In genomic region chr6:143652840-143653239, GRCh38 we compare ENCODE assay signal across 25 cellular contexts. TPM values are rescaled to one million over a fixed set of nuclear protein-coding genes. Genes with fewer than 3 reads are reported as not detected.
DNase-seq lines count a peak whose midpoint lies in the region; ATAC-seq, FAIRE-seq and TF ChIP-seq lines count a peak whose summit lies in the region.
"Had no signal": no experiment of that assay in that cellular context is flagged by ENCODE, and none has a peak within 500 bp of the region (broad histone marks: within the 10 kb centered on the region; RNA-seq: fewer than 3 reads in every experiment).

No MANE protein-coding gene starts in this region.

- TF ChIP-seq CTCF in WTC11 (IDR thresholded peaks at IDR 0.05) (no peak), keratinocyte (optimal IDR thresholded peaks at IDR 0.05 in 1 of 3, IDR thresholded peaks at IDR 0.05 in 1 of 3, conservative IDR thresholded peaks at IDR 0.05 in 1 of 3; ENCODE audit: extremely low read depth in 1 of 3, insufficient read depth in 2 of 3, low read length in 3 of 3) (no peak), vagina (IDR thresholded peaks at IDR 0.05) (no peak)

- peak; percentile 41 for ATAC-seq in WTC11
- ATAC-seq in HG03378 (IDR thresholded peaks at IDR 0.05; ENCODE audit: unreplicated experiment): no peak
- ATAC-seq: A549, Right ventricle myocardium inferior had no signal

- no peak overlapping the region for H3K9ac ChIP-seq in keratinocyte (ENCODE audit: control insufficient read depth, extremely low read depth, insufficient read depth, low read length)

- H3K9me3 ChIP-seq in keratinocyte (ENCODE audit: control insufficient read depth, low read depth, low read length) (no peaks in the 10 kb centered on the region), vagina (no peaks in the 10 kb centered on the region), HAP-1 (0 out of 2 replicates have a peak, but pooled peaks cover 2% of the 10 kb centered on the region)
- H3K9me3 ChIP-seq: A549 had no signal

- FAIRE-seq in keratinocyte (lab: Jason Lieb, UNC): peak; percentile 36
- no peak for FAIRE-seq in GM12891 (lab: Jason Lieb, UNC)
- FAIRE-seq: A549, urothelium cell line had no signal

- H3K27me3 ChIP-seq in keratinocyte (ENCODE audit: control insufficient read depth, extremely low read depth, insufficient read depth, low read length) (no peaks in the 10 kb centered on the region), vagina (no peaks in the 10 kb centered on the region), HAP-1 (ENCODE audit: low read depth) (no peaks in the 10 kb centered on the region)
- H3K27me3 ChIP-seq: heart left ventricle, right atrium auricular region had no signal

- no peak overlapping the region for H3K4me3 ChIP-seq in keratinocyte (ENCODE audit: control insufficient read depth in 2 of 3, extremely low read depth in 1 of 3, insufficient read depth in 2 of 3, low read depth in 1 of 3, low read length in 3 of 3)
- H3K4me3 ChIP-seq in vagina: no peak overlapping the region
- no peak overlapping the region for H3K4me3 ChIP-seq in HAP-1
- H3K4me3 ChIP-seq: A549, heart left ventricle, lung, right atrium auricular region had no signal

- POLR2A ChIA-PET in WTC11 (lab: Charles Lee): no interaction called here

- no peaks in the 10 kb centered on the region for H3K79me2 ChIP-seq in keratinocyte (ENCODE audit: control insufficient read depth, insufficient read depth, low read length)

- no peaks in the 10 kb centered on the region for H3K4me1 ChIP-seq in keratinocyte (ENCODE audit: control insufficient read depth, extremely low read depth, insufficient read depth, low read length)
- H3K4me1 ChIP-seq in vagina: peaks cover 7% of the 10 kb centered on the region
- no peaks in the 10 kb centered on the region for H3K4me1 ChIP-seq in HAP-1
- H3K4me1 ChIP-seq: A549 had no signal

- intact Hi-C loops in vagina (cut with DNase I): no loop called here

- CTCF ChIA-PET in WTC11 (lab: Charles Lee): no interaction called here

- H2AFZ ChIP-seq in keratinocyte (ENCODE audit: control insufficient read depth, low read length): peak overlapping the region; percentile 2

- dilution Hi-C loops in keratinocyte (cut with MboI; ENCODE audit: extremely low pct_ligation_motif_present, low sequenced_read_pairs): no loop called here

- TF ChIP-seq POLR2A in vagina (IDR thresholded peaks at IDR 0.05): no peak
- no peak for TF ChIP-seq POLR2A in GM12891 (IDR thresholded peaks at IDR 0.05; ENCODE audit: low read depth, low read length)

- H3K27me3 Mint-ChIP-seq in WTC11 (ENCODE audit: low read depth): no peaks in the 10 kb centered on the region
- H3K27me3 Mint-ChIP-seq: activated naive CD8-positive, alpha-beta T cell had no signal

- in situ Hi-C loops in HAP-1 (cut with MboI; ENCODE audit: low sequenced_read_pairs): no loop called here

- peak overlapping the region; percentile 38; the same call in 1 of the 2 replicates for H3K27ac Mint-ChIP-seq in WTC11
- H3K27ac Mint-ChIP-seq: activated naive CD8-positive, alpha-beta T cell had no signal

- H4K20me1 ChIP-seq in keratinocyte (ENCODE audit: control insufficient read depth, extremely low read depth, insufficient read depth, low read length): no peaks in the 10 kb centered on the region

- H3K9me1 ChIP-seq in keratinocyte (ENCODE audit: control insufficient read depth, extremely low read depth, insufficient read depth, low read length): no peaks in the 10 kb centered on the region

- H3K4me1 Mint-ChIP-seq in WTC11: peaks cover 24% of the 10 kb centered on the region

- H3K27ac ChIP-seq in keratinocyte (ENCODE audit: control insufficient read depth, insufficient read depth, low read length) (no peak overlapping the region), vagina (peak overlapping the region; percentile 20)
- H3K27ac ChIP-seq: A549, heart left ventricle, right atrium auricular region had no signal

- DNase-seq in NCI-H2196 treated with DMSO at 0.1 percent for 48 hours (lab: John Stamatoyannopoulos, UW; ENCODE audit: unreplicated experiment) (peak; percentile 18), NCI-H2196 (lab: John Stamatoyannopoulos, UW; ENCODE audit: unreplicated experiment) (no peak), WTC11 (ENCODE audit: low spot score) (no peak), keratinocyte (ENCODE audit: low read depth, low spot score) (no peak), vagina (ENCODE audit: extremely low spot score in 2 of 2) (no peak), HAP-1 (ENCODE audit: low spot score in 2 of 2) (no peak), GM12891 (ENCODE audit: insufficient read length, low spot score) (no peak)
- DNase-seq: activated CD8-positive, alpha-beta memory T cell treated with anti-CD3 and anti-CD28 coated beads for 24 hours; activated T-cell treated with anti-CD3 and anti-CD28 coated beads, Interleukin-2, amount 50 U/mL, for 48 hours; effector memory CD4-positive, alpha-beta T cell; EL; HCEC 1CT; heart left ventricle; NCI-H1436 treated with DMSO at 0.1 percent for 48 hours; NCI-H510A treated with DMSO at 0.1 percent for 48 hours; nucleus accumbens; stimulated activated CD8-positive, alpha-beta memory T cell treated with anti-CD3 and anti-CD28 coated beads, Interleukin-4, amount 100 ng/mL, for 48 hours; SW 1271 had no signal

- no peak overlapping the region for H3K4me3 Mint-ChIP-seq in WTC11
- H3K4me3 Mint-ChIP-seq: activated naive CD8-positive, alpha-beta T cell had no signal

- peaks cover 18% of the 10 kb centered on the region for H3K9me3 Mint-ChIP-seq in WTC11

- H3K36me3 Mint-ChIP-seq in WTC11: peaks cover 6% of the 10 kb centered on the region

- no peak overlapping the region for H3K4me2 ChIP-seq in keratinocyte (ENCODE audit: control insufficient read depth, extremely low read depth, insufficient read depth, low read depth, low read length)
- H3K4me2 ChIP-seq: A549 had no signal

- H3K36me3 ChIP-seq in keratinocyte (ENCODE audit: control insufficient read depth in 2 of 2, extremely low read depth in 1 of 2, insufficient read depth in 2 of 2, low read length in 2 of 2) (no peaks in the 10 kb centered on the region), vagina (no peaks in the 10 kb centered on the region), HAP-1 (replicated peaks) (no peaks in the 10 kb centered on the region)
- H3K36me3 ChIP-seq: heart left ventricle, right atrium auricular region had no signal

TF ChIP-seq in WTC11, 78 proteins besides CTCF, POLR2A, EP300 and RAD21 (continues in another document):
- no peak for TF ChIP-seq ZNF416 (CRISPR knock-in tag; IDR thresholded peaks at IDR 0.05)

TF ChIP-seq in GM12891, 5 proteins besides CTCF, POLR2A, EP300 and RAD21:
- no peak for TF ChIP-seq PAX5 (IDR thresholded peaks at IDR 0.05; ENCODE audit: insufficient read depth, low read length, severe bottlenecking)
- TF ChIP-seq POLR2AphosphoS5 (IDR thresholded peaks at IDR 0.05; ENCODE audit: low read depth, low read length): no peak
- no peak for TF ChIP-seq POU2F2 (IDR thresholded peaks at IDR 0.05; ENCODE audit: low read depth, low read length)
- no peak for TF ChIP-seq TAF1 (IDR thresholded peaks at IDR 0.05; ENCODE audit: low read depth, low read length)
- TF ChIP-seq SPI1 (IDR thresholded peaks at IDR 0.05; ENCODE audit: low read depth, low read length): no peak

RNA-seq across cellular contexts. Expression of gene PHACTR2, which starts 24.9 kb away (rescaled TPM):
- 72.6 to 90.5 TPM (median 80.2 TPM) in 3 replicates for total RNA-seq in WTC11 (2021)
- 5.9 to 20.9 TPM (median 9.4 TPM) in 3 replicates for polyA plus RNA-seq in keratinocyte
- 27.1 TPM for polyA plus RNA-seq in keratinocyte (2011; ENCODE audit: low read depth)
- 6.7 and 11.7 TPM in 2 replicates for polyA plus RNA-seq in keratinocyte (2011; cell fraction: cytosol; rRNA removed)
- 5.7 and 8.2 TPM in 2 replicates for polyA plus RNA-seq in keratinocyte (2011; cell fraction: nucleus; rRNA removed)
- 6.6 and 10.4 TPM in 2 replicates for polyA plus RNA-seq in keratinocyte (2012; ENCODE audit: low replicate concordance)
- 11.2 to 24.2 TPM (median 13.4 TPM) in 3 replicates for polyA minus RNA-seq in keratinocyte
- polyA minus RNA-seq in keratinocyte (2011; cell fraction: cytosol; rRNA and poly(A)+ RNA removed): 14.2 TPM
- 9.8 and 23.3 TPM in 2 replicates for polyA minus RNA-seq in keratinocyte (2011; cell fraction: nucleus; rRNA and poly(A)+ RNA removed)
- 61.6 TPM for total RNA-seq in vagina
- polyA plus RNA-seq in GM12891 (2012; ENCODE audit: low read depth, missing spikeins): 3.1 TPM
